Comparison of ENCODE assay signal across 1 cellular context in the genomic region with DNA sequence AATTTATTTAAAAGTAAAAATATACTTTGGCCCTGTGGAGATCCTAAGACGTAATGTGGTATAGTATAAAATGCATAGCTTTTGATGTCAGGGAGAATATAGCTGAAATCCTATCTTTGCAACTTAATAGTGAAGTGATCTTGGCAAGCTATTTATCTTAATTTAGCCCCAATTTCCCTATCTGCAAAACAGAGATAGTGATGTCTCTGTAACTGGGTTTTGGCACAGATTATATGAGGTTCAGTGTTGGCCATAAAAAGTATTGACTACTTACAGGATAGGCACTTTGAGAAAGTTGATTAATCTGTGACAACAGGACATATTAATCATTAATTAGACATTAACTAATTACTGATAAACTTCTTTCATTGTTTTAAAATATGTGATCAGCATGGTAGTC.
TF ChIP-seq lines count a peak whose summit lies in the region.

No MANE protein-coding gene starts in this region.

TF ChIP-seq in SK-N-SH, 30 proteins besides CTCF, POLR2A, EP300 and RAD21 (continued from another document):
- 0 out of 2 replicates have a peak, but pooled peaks have one; percentile 14 for TF ChIP-seq MXI1 (IDR thresholded peaks at IDR 0.05; ENCODE audit: low read depth, low read length)
